Comparison of ENCODE assay signal across 10 cellular contexts in the genomic region with DNA sequence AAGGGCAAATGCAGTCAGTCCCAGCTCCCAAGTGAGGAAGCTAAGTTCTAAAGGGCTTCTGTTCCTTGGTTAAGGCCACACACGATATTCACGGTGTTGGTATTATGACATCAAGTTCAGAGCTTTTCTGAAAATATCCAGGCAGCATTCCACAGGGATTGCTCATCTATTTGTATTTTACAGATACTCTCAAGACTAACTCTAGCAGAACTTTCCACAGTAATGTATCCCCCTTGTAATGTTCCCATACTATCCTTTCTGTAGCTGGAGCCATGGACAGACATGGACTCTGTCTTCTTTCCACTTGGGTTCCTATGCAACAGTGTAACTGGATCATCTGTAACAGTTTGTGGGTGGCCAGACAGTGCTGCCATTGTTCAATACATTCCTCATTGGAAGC. TPM values are rescaled to one million over a fixed set of nuclear protein-coding genes. Genes with fewer than 3 reads are reported as not detected.
A peak's percentile ranks its signal among the peaks of the same experiment; 100 is the strongest.
DNase-seq lines count a peak whose midpoint lies in the region; ATAC-seq and TF ChIP-seq lines count a peak whose summit lies in the region.
"Had no signal": no experiment of that assay in that cellular context is flagged by ENCODE, and none has a peak within 500 bp of the region (broad histone marks: within the 10 kb centered on the region; RNA-seq: fewer than 3 reads in every experiment).

No MANE protein-coding gene starts in this region.

- H3K4me1 ChIP-seq in SJSA1 (replicated peaks), result peaks cover 43% of the 10 kb centered on the region
- H3K4me1 ChIP-seq in OCI-LY7 (ENCODE audit: insufficient read depth, low read length, poor library complexity, severe bottlenecking), result no peaks in the 10 kb centered on the region

- H3K9me3 ChIP-seq in SJSA1 (replicated peaks) (no peaks in the 10 kb centered on the region), OCI-LY7 (ENCODE audit: low read length) (no peaks in the 10 kb centered on the region)

- DNase-seq in Daoy (ENCODE audit: low read depth), result peak; percentile 50
- DNase-seq in SJSA1 (ENCODE audit: low read depth in 1 of 2, low spot score in 2 of 2), result peak; percentile 77 to 90
- peak; percentile 78 for DNase-seq in fibroblast of the aortic adventitia (ENCODE audit: low read depth)
- no peak for DNase-seq in sciatic nerve (ENCODE audit: low spot score)
- no peak for DNase-seq in OCI-LY7 (ENCODE audit: low spot score)
- DNase-seq in stimulated activated CD4-positive, alpha-beta T cell treated with anti-CD3 and anti-CD28 coated beads, Interleukin-1b, Interleukin-23, amount 100 ng/mL, for 48 hours, result no peak
- no peak for DNase-seq in Kasumi-1 (lab: John Stamatoyannopoulos, UW)
- DNase-seq in NCI-H1436 (lab: John Stamatoyannopoulos, UW), result no peak
- DNase-seq: DMS79, midbrain had no signal

- H3K4me3 ChIP-seq in SJSA1 (no peak overlapping the region), fibroblast of the aortic adventitia (ENCODE audit: low read depth, low read length) (no peak overlapping the region), OCI-LY7 (ENCODE audit: low read depth, low read length, poor library complexity, severe bottlenecking) (no peak overlapping the region)

- TF ChIP-seq CTCF in fibroblast of the aortic adventitia (IDR thresholded peaks at IDR 0.05; ENCODE audit: insufficient read depth, low read length), result no peak
- no peak for TF ChIP-seq CTCF in OCI-LY7 (conservative IDR thresholded peaks at IDR 0.05; ENCODE audit: low read length)

- no peaks in the 10 kb centered on the region for H4K20me1 ChIP-seq in OCI-LY7 (ENCODE audit: insufficient read depth, low read length)

- POLR2A ChIA-PET in OCI-LY7 (lab: Charles Lee), result no interaction called here

- H3K9me2 ChIP-seq in OCI-LY7 (ENCODE audit: insufficient read depth, low read length), result no peaks in the 10 kb centered on the region

- H3K27me3 ChIP-seq in SJSA1 (replicated peaks), result no peaks in the 10 kb centered on the region

- H3K79me2 ChIP-seq in OCI-LY7 (ENCODE audit: insufficient read depth, low read depth, low read length), result no peaks in the 10 kb centered on the region

- BruUV-seq in OCI-LY7 (replicated peaks; lab: Mats Ljungman, UMichigan), result no TSS peak

- ATAC-seq in sciatic nerve, result peak; percentile 91

- H3K4me2 ChIP-seq in OCI-LY7 (ENCODE audit: low read length), result no peak overlapping the region

- intact Hi-C loops in sciatic nerve (cut with DNase I) (loop anchor here (2.0 kb wide), 1 partner anchor 155 kb away; no protein-coding TSS in a partner anchor), OCI-LY7 (cut with micrococcal nuclease; ENCODE audit: unreplicated experiment) (no loop called here)

- H3K27ac ChIP-seq in SJSA1 (peak overlapping the region; percentile 94), OCI-LY7 (ENCODE audit: low read depth, low read length, poor library complexity, severe bottlenecking) (no peak overlapping the region)

- CTCF ChIA-PET in OCI-LY7 (lab: Charles Lee; ENCODE audit: unreplicated experiment), result no interaction called here

- H2AFZ ChIP-seq in OCI-LY7 (ENCODE audit: low read length), result no peak overlapping the region

- H3K36me3 ChIP-seq in SJSA1, result no peaks in the 10 kb centered on the region
- H3K36me3 ChIP-seq in OCI-LY7 (ENCODE audit: insufficient read depth, low read length), result no peaks in the 10 kb centered on the region

RNA-seq across cellular contexts. Expression of gene SDR42E1, which starts 13.5 kb away (rescaled TPM):
- total RNA-seq in Daoy (2014; rRNA removed; shearing (Covaris generic)), result 1.5 and 1.6 TPM in 2 replicates
- not detected in 2 replicates for total RNA-seq in SJSA1 (2014; rRNA removed; shearing (Covaris generic))
- total RNA-seq in fibroblast of the aortic adventitia (ENCODE audit: low replicate concordance), result under 0.01 and 0.08 TPM in 2 replicates
- total RNA-seq in sciatic nerve, result 0.67 TPM
- under 0.01 TPM in 1 of 2 replicates, not detected in the other for total RNA-seq in OCI-LY7 (2014; rRNA removed; shearing (Covaris generic))
- 0.53 and 0.65 TPM in 2 replicates for total RNA-seq in OCI-LY7 (2022)

RNA-seq across cellular contexts. Expression of gene HSD17B2, which starts 37.3 kb away (rescaled TPM):
- total RNA-seq in Daoy (2014; rRNA removed; shearing (Covaris generic)), result 0.45 and 0.69 TPM in 2 replicates
- total RNA-seq in SJSA1 (2014; rRNA removed; shearing (Covaris generic)), result 2.0 TPM in 1 of 2 replicates, not detected in the other
- total RNA-seq in fibroblast of the aortic adventitia (ENCODE audit: low replicate concordance), result 0.09 TPM in 1 of 2 replicates, not detected in the other
- total RNA-seq in sciatic nerve, result not detected
- not detected in 2 replicates for total RNA-seq in OCI-LY7 (2014; rRNA removed; shearing (Covaris generic))
- total RNA-seq in OCI-LY7 (2022), result not detected in 2 replicates

Comparison
In these comparisons a context has a peak if more than half of its experiments do, and no peak if none do; other contexts are left out.
1. DNase-seq: peak in Daoy (single experiment), SJSA1 (2 of 2) and fibroblast of the aortic adventitia (single experiment); none in sciatic nerve (single experiment), OCI-LY7 (single experiment), stimulated activated CD4-positive, alpha-beta T cell treated with anti-CD3 and anti-CD28 coated beads, Interleukin-1b, Interleukin-23, amount 100 ng/mL, for 48 hours (single experiment), Kasumi-1 (0 of 2) and NCI-H1436 (single experiment).